Comparison of ENCODE assay signal across 2 cellular contexts in the genomic region with DNA sequence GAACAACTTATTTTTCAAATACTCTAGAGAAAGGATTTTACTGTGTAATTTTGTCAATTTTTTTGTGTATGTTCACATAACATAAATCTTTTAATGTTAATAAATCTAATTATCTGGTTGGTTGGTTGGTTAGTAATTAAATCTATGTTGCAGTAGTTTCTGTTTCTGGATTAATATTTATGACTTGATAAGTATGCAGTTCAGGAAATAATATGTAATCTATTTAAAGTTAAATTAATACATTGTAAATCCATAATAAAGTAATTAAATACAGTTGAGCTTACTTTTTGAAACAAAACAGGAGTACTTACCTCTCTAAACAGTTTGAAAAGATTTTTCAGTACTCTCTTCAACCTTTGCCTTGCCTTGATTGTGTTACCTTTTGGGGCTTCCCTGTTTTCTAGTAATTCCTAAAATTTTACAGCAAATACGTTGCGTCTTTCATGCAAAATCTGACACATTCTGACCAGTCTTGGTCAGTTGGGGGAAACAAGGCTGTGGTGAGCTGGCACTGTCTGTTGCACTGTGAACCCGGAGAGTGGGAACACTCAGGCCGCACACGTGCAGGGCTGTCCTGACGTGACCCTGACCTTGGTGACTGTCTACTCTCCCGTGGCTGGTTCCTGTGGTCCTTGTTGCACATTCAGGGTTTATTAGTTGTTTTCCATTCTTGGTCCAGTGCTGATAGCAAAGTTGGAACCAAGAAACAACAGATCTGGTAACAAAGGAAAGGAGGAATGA.
TF ChIP-seq lines count a peak whose summit lies in the region.

No MANE protein-coding gene starts in this region.

TF ChIP-seq in IMR-90, 13 proteins besides CTCF, POLR2A, EP300 and RAD21:
- no peak for TF ChIP-seq SMC3 (IDR thresholded peaks at IDR 0.05; ENCODE audit: low read depth, low read length)
- peak; percentile 49; the same call in 1 of the 2 replicates for TF ChIP-seq BHLHE40 (IDR thresholded peaks at IDR 0.05; ENCODE audit: low read depth, low read length)
- no peak for TF ChIP-seq MAFK (IDR thresholded peaks at IDR 0.05; ENCODE audit: low read depth, low read length)
- no peak for TF ChIP-seq MAZ (IDR thresholded peaks at IDR 0.05; ENCODE audit: borderline replicate concordance, low read depth, low read length)
TF ChIP-seq in IMR-90: peak in this region for 1.

TF ChIP-seq in HepG2, 621 proteins besides CTCF, POLR2A, EP300 and RAD21 (continues in another document):
- peak; percentile 10; the same call in 1 of the 2 replicates for TF ChIP-seq NFYC (CRISPR knock-in tag; IDR thresholded peaks at IDR 0.05)
- no peak for TF ChIP-seq ZNF337 (CRISPR knock-in tag; IDR thresholded peaks at IDR 0.05; ENCODE audit: borderline replicate concordance, low read depth)
- TF ChIP-seq, protein P1, sequence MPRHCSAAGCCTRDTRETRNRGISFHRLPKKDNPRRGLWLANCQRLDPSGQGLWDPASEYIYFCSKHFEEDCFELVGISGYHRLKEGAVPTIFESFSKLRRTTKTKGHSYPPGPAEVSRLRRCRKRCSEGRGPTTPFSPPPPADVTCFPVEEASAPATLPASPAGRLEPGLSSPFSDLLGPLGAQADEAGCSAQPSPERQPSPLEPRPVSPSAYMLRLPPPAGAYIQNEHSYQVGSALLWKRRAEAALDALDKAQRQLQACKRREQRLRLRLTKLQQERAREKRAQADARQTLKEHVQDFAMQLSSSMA (CRISPR knock-in tag; IDR thresholded peaks at IDR 0.05), result no peak
- TF ChIP-seq HMG20A (CRISPR knock-in tag; IDR thresholded peaks at IDR 0.05; ENCODE audit: borderline replicate concordance), result peak; percentile 79
- TF ChIP-seq ZNF329 (CRISPR knock-in tag; IDR thresholded peaks at IDR 0.05; ENCODE audit: low read depth), result no peak
- TF ChIP-seq, protein P2, sequence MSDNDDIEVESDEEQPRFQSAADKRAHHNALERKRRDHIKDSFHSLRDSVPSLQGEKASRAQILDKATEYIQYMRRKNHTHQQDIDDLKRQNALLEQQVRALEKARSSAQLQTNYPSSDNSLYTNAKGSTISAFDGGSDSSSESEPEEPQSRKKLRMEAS (IDR thresholded peaks at IDR 0.05), result peak; percentile 96
- TF ChIP-seq, protein P3, sequence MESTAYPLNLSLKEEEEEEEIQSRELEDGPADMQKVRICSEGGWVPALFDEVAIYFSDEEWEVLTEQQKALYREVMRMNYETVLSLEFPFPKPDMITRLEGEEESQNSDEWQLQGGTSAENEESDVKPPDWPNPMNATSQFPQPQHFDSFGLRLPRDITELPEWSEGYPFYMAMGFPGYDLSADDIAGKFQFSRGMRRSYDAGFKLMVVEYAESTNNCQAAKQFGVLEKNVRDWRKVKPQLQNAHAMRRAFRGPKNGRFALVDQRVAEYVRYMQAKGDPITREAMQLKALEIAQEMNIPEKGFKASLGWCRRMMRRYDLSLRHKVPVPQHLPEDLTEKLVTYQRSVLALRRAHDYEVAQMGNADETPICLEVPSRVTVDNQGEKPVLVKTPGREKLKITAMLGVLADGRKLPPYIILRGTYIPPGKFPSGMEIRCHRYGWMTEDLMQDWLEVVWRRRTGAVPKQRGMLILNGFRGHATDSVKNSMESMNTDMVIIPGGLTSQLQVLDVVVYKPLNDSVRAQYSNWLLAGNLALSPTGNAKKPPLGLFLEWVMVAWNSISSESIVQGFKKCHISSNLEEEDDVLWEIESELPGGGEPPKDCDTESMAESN (CRISPR knock-in tag; conservative IDR thresholded peaks at IDR 0.05), result no peak
- TF ChIP-seq, protein P4, sequence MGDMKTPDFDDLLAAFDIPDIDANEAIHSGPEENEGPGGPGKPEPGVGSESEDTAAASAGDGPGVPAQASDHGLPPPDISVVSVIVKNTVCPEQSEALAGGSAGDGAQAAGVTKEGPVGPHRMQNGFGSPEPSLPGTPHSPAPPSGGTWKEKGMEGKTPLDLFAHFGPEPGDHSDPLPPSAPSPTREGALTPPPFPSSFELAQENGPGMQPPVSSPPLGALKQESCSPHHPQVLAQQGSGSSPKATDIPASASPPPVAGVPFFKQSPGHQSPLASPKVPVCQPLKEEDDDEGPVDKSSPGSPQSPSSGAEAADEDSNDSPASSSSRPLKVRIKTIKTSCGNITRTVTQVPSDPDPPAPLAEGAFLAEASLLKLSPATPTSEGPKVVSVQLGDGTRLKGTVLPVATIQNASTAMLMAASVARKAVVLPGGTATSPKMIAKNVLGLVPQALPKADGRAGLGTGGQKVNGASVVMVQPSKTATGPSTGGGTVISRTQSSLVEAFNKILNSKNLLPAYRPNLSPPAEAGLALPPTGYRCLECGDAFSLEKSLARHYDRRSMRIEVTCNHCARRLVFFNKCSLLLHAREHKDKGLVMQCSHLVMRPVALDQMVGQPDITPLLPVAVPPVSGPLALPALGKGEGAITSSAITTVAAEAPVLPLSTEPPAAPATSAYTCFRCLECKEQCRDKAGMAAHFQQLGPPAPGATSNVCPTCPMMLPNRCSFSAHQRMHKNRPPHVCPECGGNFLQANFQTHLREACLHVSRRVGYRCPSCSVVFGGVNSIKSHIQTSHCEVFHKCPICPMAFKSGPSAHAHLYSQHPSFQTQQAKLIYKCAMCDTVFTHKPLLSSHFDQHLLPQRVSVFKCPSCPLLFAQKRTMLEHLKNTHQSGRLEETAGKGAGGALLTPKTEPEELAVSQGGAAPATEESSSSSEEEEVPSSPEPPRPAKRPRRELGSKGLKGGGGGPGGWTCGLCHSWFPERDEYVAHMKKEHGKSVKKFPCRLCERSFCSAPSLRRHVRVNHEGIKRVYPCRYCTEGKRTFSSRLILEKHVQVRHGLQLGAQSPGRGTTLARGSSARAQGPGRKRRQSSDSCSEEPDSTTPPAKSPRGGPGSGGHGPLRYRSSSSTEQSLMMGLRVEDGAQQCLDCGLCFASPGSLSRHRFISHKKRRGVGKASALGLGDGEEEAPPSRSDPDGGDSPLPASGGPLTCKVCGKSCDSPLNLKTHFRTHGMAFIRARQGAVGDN (CRISPR knock-in tag; IDR thresholded peaks at IDR 0.05), result peak; percentile 68
- TF ChIP-seq RARG (CRISPR knock-in tag; IDR thresholded peaks at IDR 0.05; ENCODE audit: low read depth), result no peak
- no peak for TF ChIP-seq FOXA1 (IDR thresholded peaks at IDR 0.05)
- peak; percentile 33; the same call in 1 of the 2 replicates for TF ChIP-seq FOXA1 (CRISPR knock-in tag; IDR thresholded peaks at IDR 0.05)
- peak; percentile 61; the same call in 1 of the 2 replicates for TF ChIP-seq NFIC (IDR thresholded peaks at IDR 0.05; ENCODE audit: low read length)
- TF ChIP-seq KLF16 (CRISPR knock-in tag; IDR thresholded peaks at IDR 0.05), result no peak
- TF ChIP-seq NR2F2 (IDR thresholded peaks at IDR 0.05; ENCODE audit: borderline replicate concordance, low read depth), result peak; percentile 63
- no peak for TF ChIP-seq SIX1 (CRISPR knock-in tag; IDR thresholded peaks at IDR 0.05; ENCODE audit: borderline replicate concordance)
- no peak for TF ChIP-seq ZNF589 (CRISPR knock-in tag; conservative IDR thresholded peaks at IDR 0.05)
- TF ChIP-seq ZNF773 (CRISPR knock-in tag; IDR thresholded peaks at IDR 0.05; ENCODE audit: borderline replicate concordance), result no peak
- TF ChIP-seq CBFB (CRISPR knock-in tag; IDR thresholded peaks at IDR 0.05), result no peak
- TF ChIP-seq, protein P5, sequence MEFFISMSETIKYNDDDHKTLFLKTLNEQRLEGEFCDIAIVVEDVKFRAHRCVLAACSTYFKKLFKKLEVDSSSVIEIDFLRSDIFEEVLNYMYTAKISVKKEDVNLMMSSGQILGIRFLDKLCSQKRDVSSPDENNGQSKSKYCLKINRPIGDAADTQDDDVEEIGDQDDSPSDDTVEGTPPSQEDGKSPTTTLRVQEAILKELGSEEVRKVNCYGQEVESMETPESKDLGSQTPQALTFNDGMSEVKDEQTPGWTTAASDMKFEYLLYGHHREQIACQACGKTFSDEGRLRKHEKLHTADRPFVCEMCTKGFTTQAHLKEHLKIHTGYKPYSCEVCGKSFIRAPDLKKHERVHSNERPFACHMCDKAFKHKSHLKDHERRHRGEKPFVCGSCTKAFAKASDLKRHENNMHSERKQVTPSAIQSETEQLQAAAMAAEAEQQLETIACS (CRISPR knock-in tag; IDR thresholded peaks at IDR 0.05), result no peak
- peak; percentile 29; the same call in 1 of the 2 replicates for TF ChIP-seq MEIS1 (CRISPR knock-in tag; IDR thresholded peaks at IDR 0.05; ENCODE audit: borderline replicate concordance)
- TF ChIP-seq ZZZ3 (CRISPR knock-in tag; IDR thresholded peaks at IDR 0.05; ENCODE audit: borderline replicate concordance), result no peak
- TF ChIP-seq, protein P6, sequence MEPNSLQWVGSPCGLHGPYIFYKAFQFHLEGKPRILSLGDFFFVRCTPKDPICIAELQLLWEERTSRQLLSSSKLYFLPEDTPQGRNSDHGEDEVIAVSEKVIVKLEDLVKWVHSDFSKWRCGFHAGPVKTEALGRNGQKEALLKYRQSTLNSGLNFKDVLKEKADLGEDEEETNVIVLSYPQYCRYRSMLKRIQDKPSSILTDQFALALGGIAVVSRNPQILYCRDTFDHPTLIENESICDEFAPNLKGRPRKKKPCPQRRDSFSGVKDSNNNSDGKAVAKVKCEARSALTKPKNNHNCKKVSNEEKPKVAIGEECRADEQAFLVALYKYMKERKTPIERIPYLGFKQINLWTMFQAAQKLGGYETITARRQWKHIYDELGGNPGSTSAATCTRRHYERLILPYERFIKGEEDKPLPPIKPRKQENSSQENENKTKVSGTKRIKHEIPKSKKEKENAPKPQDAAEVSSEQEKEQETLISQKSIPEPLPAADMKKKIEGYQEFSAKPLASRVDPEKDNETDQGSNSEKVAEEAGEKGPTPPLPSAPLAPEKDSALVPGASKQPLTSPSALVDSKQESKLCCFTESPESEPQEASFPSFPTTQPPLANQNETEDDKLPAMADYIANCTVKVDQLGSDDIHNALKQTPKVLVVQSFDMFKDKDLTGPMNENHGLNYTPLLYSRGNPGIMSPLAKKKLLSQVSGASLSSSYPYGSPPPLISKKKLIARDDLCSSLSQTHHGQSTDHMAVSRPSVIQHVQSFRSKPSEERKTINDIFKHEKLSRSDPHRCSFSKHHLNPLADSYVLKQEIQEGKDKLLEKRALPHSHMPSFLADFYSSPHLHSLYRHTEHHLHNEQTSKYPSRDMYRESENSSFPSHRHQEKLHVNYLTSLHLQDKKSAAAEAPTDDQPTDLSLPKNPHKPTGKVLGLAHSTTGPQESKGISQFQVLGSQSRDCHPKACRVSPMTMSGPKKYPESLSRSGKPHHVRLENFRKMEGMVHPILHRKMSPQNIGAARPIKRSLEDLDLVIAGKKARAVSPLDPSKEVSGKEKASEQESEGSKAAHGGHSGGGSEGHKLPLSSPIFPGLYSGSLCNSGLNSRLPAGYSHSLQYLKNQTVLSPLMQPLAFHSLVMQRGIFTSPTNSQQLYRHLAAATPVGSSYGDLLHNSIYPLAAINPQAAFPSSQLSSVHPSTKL (CRISPR knock-in tag; IDR thresholded peaks at IDR 0.05), result peak; percentile 94
- TF ChIP-seq, protein P7, sequence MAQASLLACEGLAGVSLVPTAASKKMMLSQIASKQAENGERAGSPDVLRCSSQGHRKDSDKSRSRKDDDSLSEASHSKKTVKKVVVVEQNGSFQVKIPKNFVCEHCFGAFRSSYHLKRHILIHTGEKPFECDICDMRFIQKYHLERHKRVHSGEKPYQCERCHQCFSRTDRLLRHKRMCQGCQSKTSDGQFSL (CRISPR knock-in tag; IDR thresholded peaks at IDR 0.05), result no peak
- no peak for TF ChIP-seq HNRNPL (IDR thresholded peaks at IDR 0.05; ENCODE audit: low read depth, low read length)
- no peak for TF ChIP-seq ZSCAN29 (CRISPR knock-in tag; conservative IDR thresholded peaks at IDR 0.05)
- TF ChIP-seq KDM2A (CRISPR knock-in tag; IDR thresholded peaks at IDR 0.05; ENCODE audit: borderline replicate concordance, low read depth), result peak; percentile 40; the same call in 1 of the 2 replicates
- no peak for TF ChIP-seq ZNF549 (CRISPR knock-in tag; IDR thresholded peaks at IDR 0.05)
- peak; percentile 61 for TF ChIP-seq THAP11 (CRISPR knock-in tag; IDR thresholded peaks at IDR 0.05)
- peak; percentile 87 for TF ChIP-seq MED1 (CRISPR knock-in tag; IDR thresholded peaks at IDR 0.05)
- TF ChIP-seq MXI1 (IDR thresholded peaks at IDR 0.05; ENCODE audit: borderline replicate concordance, low read depth, low read length), result peak; percentile 92; the same call in 2 of the 3 replicates
- TF ChIP-seq ZBTB42 (CRISPR knock-in tag; IDR thresholded peaks at IDR 0.05), result no peak
- TF ChIP-seq NR1H2 (CRISPR knock-in tag; IDR thresholded peaks at IDR 0.05; ENCODE audit: borderline replicate concordance, low read depth), result no peak
- TF ChIP-seq MTF2 (CRISPR knock-in tag; IDR thresholded peaks at IDR 0.05; ENCODE audit: borderline replicate concordance), result no peak
- TF ChIP-seq POGZ (CRISPR knock-in tag; IDR thresholded peaks at IDR 0.05), result peak; percentile 61; the same call in 1 of the 2 replicates
- 0 out of 2 replicates have a peak, but pooled peaks have one; percentile 48 for TF ChIP-seq KDM3A (CRISPR knock-in tag; IDR thresholded peaks at IDR 0.05; ENCODE audit: low read depth)
- no peak for TF ChIP-seq AGO1 (IDR thresholded peaks at IDR 0.05; ENCODE audit: low read depth, low read length, poor library complexity, severe bottlenecking)
- 0 out of 2 replicates have a peak, but pooled peaks have one; percentile 33 for TF ChIP-seq ZNF709 (CRISPR knock-in tag; IDR thresholded peaks at IDR 0.05)
- TF ChIP-seq ZNF24 (IDR thresholded peaks at IDR 0.05), result no peak
- TF ChIP-seq, protein P8, sequence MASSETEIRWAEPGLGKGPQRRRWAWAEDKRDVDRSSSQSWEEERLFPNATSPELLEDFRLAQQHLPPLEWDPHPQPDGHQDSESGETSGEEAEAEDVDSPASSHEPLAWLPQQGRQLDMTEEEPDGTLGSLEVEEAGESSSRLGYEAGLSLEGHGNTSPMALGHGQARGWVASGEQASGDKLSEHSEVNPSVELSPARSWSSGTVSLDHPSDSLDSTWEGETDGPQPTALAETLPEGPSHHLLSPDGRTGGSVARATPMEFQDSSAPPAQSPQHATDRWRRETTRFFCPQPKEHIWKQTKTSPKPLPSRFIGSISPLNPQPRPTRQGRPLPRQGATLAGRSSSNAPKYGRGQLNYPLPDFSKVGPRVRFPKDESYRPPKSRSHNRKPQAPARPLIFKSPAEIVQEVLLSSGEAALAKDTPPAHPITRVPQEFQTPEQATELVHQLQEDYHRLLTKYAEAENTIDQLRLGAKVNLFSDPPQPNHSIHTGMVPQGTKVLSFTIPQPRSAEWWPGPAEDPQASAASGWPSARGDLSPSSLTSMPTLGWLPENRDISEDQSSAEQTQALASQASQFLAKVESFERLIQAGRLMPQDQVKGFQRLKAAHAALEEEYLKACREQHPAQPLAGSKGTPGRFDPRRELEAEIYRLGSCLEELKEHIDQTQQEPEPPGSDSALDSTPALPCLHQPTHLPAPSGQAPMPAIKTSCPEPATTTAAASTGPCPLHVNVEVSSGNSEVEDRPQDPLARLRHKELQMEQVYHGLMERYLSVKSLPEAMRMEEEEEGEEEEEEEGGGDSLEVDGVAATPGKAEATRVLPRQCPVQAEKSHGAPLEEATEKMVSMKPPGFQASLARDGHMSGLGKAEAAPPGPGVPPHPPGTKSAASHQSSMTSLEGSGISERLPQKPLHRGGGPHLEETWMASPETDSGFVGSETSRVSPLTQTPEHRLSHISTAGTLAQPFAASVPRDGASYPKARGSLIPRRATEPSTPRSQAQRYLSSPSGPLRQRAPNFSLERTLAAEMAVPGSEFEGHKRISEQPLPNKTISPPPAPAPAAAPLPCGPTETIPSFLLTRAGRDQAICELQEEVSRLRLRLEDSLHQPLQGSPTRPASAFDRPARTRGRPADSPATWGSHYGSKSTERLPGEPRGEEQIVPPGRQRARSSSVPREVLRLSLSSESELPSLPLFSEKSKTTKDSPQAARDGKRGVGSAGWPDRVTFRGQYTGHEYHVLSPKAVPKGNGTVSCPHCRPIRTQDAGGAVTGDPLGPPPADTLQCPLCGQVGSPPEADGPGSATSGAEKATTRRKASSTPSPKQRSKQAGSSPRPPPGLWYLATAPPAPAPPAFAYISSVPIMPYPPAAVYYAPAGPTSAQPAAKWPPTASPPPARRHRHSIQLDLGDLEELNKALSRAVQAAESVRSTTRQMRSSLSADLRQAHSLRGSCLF (CRISPR knock-in tag; IDR thresholded peaks at IDR 0.05; ENCODE audit: borderline replicate concordance), result no peak
- TF ChIP-seq ZMAT3 (CRISPR knock-in tag; conservative IDR thresholded peaks at IDR 0.05), result no peak
- peak; percentile 73 for TF ChIP-seq FOSL2 (CRISPR knock-in tag; IDR thresholded peaks at IDR 0.05)
- peak; percentile 85 for TF ChIP-seq HDAC2 (CRISPR knock-in tag; IDR thresholded peaks at IDR 0.05)
